ENCODE assay signal across 25 cellular contexts in genomic region chr10:15563161-15563715, GRCh38.
"Had no signal": no experiment of that assay in that cellular context is flagged by ENCODE, and none has a peak within 500 bp of the region (broad histone marks: within the 10 kb centered on the region; RNA-seq: fewer than 3 reads in every experiment).

No MANE protein-coding gene starts in this region.

- H3K4me1 ChIP-seq: foreskin keratinocyte, spleen, testis, upper lobe of right lung, vagina had no signal

- H3K9me3 Mint-ChIP-seq: stimulated activated naive CD8-positive, alpha-beta T cell treated with anti-CD3 and anti-CD28 coated beads, Interleukin-15, amount 100 ng/mL, for 72 hours had no signal

- H3K36me3 Mint-ChIP-seq: immature natural killer cell; natural killer cell treated with Interleukin-12 subunit alpha and Interleukin-12 subunit beta and Interleukin-15 and Interleukin-18, amount 100 ng/mL, for 72 hours; stimulated activated memory B cell treated with anti-CD40 and anti-IgM and Interleukin-4, amounts not matched to agents 10 μg/mL and 1 μg/mL and 100 μg/mL, for 72 hours had no signal

- H3K4me3 ChIP-seq: coronary artery, dorsolateral prefrontal cortex, lung, spleen, testis, tibial nerve, upper lobe of right lung, vagina had no signal

- H3K27me3 ChIP-seq: foreskin keratinocyte, spleen, testis, tibial nerve, upper lobe of right lung, vagina had no signal

- H3K4me3 Mint-ChIP-seq: immature natural killer cell; natural killer cell treated with Interleukin-12 subunit alpha and Interleukin-12 subunit beta and Interleukin-15 and Interleukin-18, amount 100 ng/mL, for 72 hours; stimulated activated memory B cell treated with anti-CD40 and anti-IgM and Interleukin-4, amounts not matched to agents 10 μg/mL and 1 μg/mL and 100 μg/mL, for 72 hours; stimulated activated naive CD8-positive, alpha-beta T cell treated with anti-CD3 and anti-CD28 coated beads, Interleukin-15, amount 100 ng/mL, for 72 hours had no signal

- H3K36me3 ChIP-seq: spleen, tibial nerve, upper lobe of right lung, vagina had no signal

- H3K9me3 ChIP-seq: spleen, testis, tibial nerve, upper lobe of right lung, vagina had no signal

- H3K27me3 Mint-ChIP-seq: stimulated activated memory B cell treated with anti-CD40 and anti-IgM and Interleukin-4, amounts not matched to agents 10 μg/mL and 1 μg/mL and 100 μg/mL, for 72 hours; stimulated activated naive CD8-positive, alpha-beta T cell treated with anti-CD3 and anti-CD28 coated beads, Interleukin-15, amount 100 ng/mL, for 72 hours had no signal

- H3K27ac Mint-ChIP-seq: immature natural killer cell; natural killer cell treated with Interleukin-12 subunit alpha and Interleukin-12 subunit beta and Interleukin-15 and Interleukin-18, amount 100 ng/mL, for 72 hours; stimulated activated memory B cell treated with anti-CD40 and anti-IgM and Interleukin-4, amounts not matched to agents 10 μg/mL and 1 μg/mL and 100 μg/mL, for 72 hours; stimulated activated naive CD8-positive, alpha-beta T cell treated with anti-CD3 and anti-CD28 coated beads, Interleukin-15, amount 100 ng/mL, for 72 hours had no signal

- H3K27ac ChIP-seq: coronary artery, dorsolateral prefrontal cortex, foreskin keratinocyte, spleen, testis, tibial nerve, upper lobe of right lung, vagina had no signal

- ATAC-seq: esophagus mucosa; foreskin keratinocyte; left colon; left ventricle myocardium superior; natural killer cell treated with Interleukin-12 subunit alpha and Interleukin-12 subunit beta and Interleukin-15 and Interleukin-18, amount 100 ng/mL, for 72 hours; sciatic nerve; stimulated activated naive CD8-positive, alpha-beta T cell treated with anti-CD3 and anti-CD28 coated beads, Interleukin-15, amount 100 ng/mL, for 72 hours; upper lobe of right lung had no signal

- DNase-seq: dorsolateral prefrontal cortex; effector memory CD4-positive, alpha-beta T cell; foreskin keratinocyte; immature natural killer cell; kidney; left colon; left ventricle myocardium superior; mesenchymal stem cell; midbrain; posterior cingulate gyrus; spleen; stimulated activated CD4-positive, alpha-beta T cell treated with anti-CD3 and anti-CD28 coated beads, Interleukin-15, amount 100 ng/mL, for 24 hours; stimulated activated CD4-positive, alpha-beta T cell treated with anti-CD3 and anti-CD28 coated beads, Interleukin-1b, Interleukin-23, amount 100 ng/mL, for 48 hours; stimulated activated CD4-positive, alpha-beta T cell treated with anti-CD3 and anti-CD28 coated beads, Interleukin-4, amount 100 ng/mL, for 24 hours; stimulated activated naive CD8-positive, alpha-beta T cell treated with anti-CD3 and anti-CD28 coated beads, Interleukin-15, amount 100 ng/mL, for 72 hours; testis; upper lobe of right lung had no signal

- H3K4me1 Mint-ChIP-seq: immature natural killer cell; stimulated activated memory B cell treated with anti-CD40 and anti-IgM and Interleukin-4, amounts not matched to agents 10 μg/mL and 1 μg/mL and 100 μg/mL, for 72 hours; stimulated activated naive CD8-positive, alpha-beta T cell treated with anti-CD3 and anti-CD28 coated beads, Interleukin-15, amount 100 ng/mL, for 72 hours had no signal
